ENCODE assay signal across 18 cellular contexts in genomic region chr7:148026713-148027112, GRCh38.
DNase-seq lines count a peak whose midpoint lies in the region; ATAC-seq and TF ChIP-seq lines count a peak whose summit lies in the region.
"Had no signal": no experiment of that assay in that cellular context is flagged by ENCODE, and none has a peak within 500 bp of the region (broad histone marks: within the 10 kb centered on the region; RNA-seq: fewer than 3 reads in every experiment).

No MANE protein-coding gene starts in this region.

- H3K4me1 ChIP-seq in KMS-11 (ENCODE audit: low read depth, poor library complexity, severe bottlenecking): peaks cover 42% of the 10 kb centered on the region
- H3K4me1 ChIP-seq in neural progenitor cell: peaks cover 14% of the 10 kb centered on the region
- H3K4me1 ChIP-seq in right lobe of liver: no peaks in the 10 kb centered on the region
- H3K4me1 ChIP-seq in esophagus muscularis mucosa: no peaks in the 10 kb centered on the region
- H3K4me1 ChIP-seq: BLaER1, Caco-2 had no signal

- no peaks in the 10 kb centered on the region for H4K20me1 ChIP-seq in KMS-11 (ENCODE audit: insufficient read depth)
- H4K20me1 ChIP-seq in neural progenitor cell (ENCODE audit: low read depth): no peaks in the 10 kb centered on the region
- H4K20me1 ChIP-seq: BLaER1 had no signal

- H3K27ac ChIP-seq in KMS-11 (peak overlapping the region; percentile 16; the same call in 1 of the 2 replicates), neural progenitor cell (no peak overlapping the region), right lobe of liver (no peak overlapping the region), esophagus muscularis mucosa (replicated peaks in 1 of 4) (no peak overlapping the region)
- H3K27ac ChIP-seq: 22Rv1, BLaER1, C4-2B had no signal

- H2AFZ ChIP-seq in KMS-11 (ENCODE audit: low read depth): peak overlapping the region; percentile 7; the same call in 1 of the 2 replicates
- peak overlapping the region; percentile 40 for H2AFZ ChIP-seq in neural progenitor cell (replicated peaks)

- H3K27ac Mint-ChIP-seq in neural progenitor cell: no peak overlapping the region
- H3K27ac Mint-ChIP-seq: B cell; CD8-positive, alpha-beta T cell; H9 had no signal

- TF ChIP-seq CTCF in GM12865 (IDR thresholded peaks at IDR 0.05; ENCODE audit: insufficient read depth, low read depth, low read length, missing control alignments) (no peak), KMS-11 (conservative IDR thresholded peaks at IDR 0.05; ENCODE audit: low read depth, low read length) (no peak), neural progenitor cell (IDR thresholded peaks at IDR 0.05) (no peak), right lobe of liver (IDR thresholded peaks at IDR 0.05) (no peak), esophagus muscularis mucosa (IDR thresholded peaks at IDR 0.05) (no peak)

- no peaks in the 10 kb centered on the region for H3K36me3 ChIP-seq in KMS-11 (ENCODE audit: insufficient read depth)
- H3K36me3 ChIP-seq in neural progenitor cell: no peaks in the 10 kb centered on the region
- H3K36me3 ChIP-seq in right lobe of liver: no peaks in the 10 kb centered on the region
- no peaks in the 10 kb centered on the region for H3K36me3 ChIP-seq in esophagus muscularis mucosa
- H3K36me3 ChIP-seq: BLaER1 had no signal

- ATAC-seq in GM19035 (IDR thresholded peaks at IDR 0.05; ENCODE audit: unreplicated experiment) (peak; percentile 62), right lobe of liver (no peak)
- ATAC-seq: CD8-positive, alpha-beta T cell; HCT116 had no signal

- H3K4me3 ChIP-seq in GM12865 (ENCODE audit: low read depth, low read length) (no peak overlapping the region), KMS-11 (IDR thresholded peaks at IDR 0.05; ENCODE audit: insufficient read depth, low read depth, low read length) (no peak overlapping the region), neural progenitor cell (no peak overlapping the region), right lobe of liver (no peak overlapping the region), esophagus muscularis mucosa (no peak overlapping the region)
- H3K4me3 ChIP-seq: BLaER1 had no signal

- H3K4me3 Mint-ChIP-seq in neural progenitor cell: no peak overlapping the region
- H3K4me3 Mint-ChIP-seq: B cell; CD4-positive, CD25-positive, alpha-beta regulatory T cell; CD8-positive, alpha-beta T cell; H9 had no signal

- no peaks in the 10 kb centered on the region for H3F3A ChIP-seq in neural progenitor cell (ENCODE audit: low read depth)

- no peaks in the 10 kb centered on the region for H3K36me3 Mint-ChIP-seq in neural progenitor cell
- H3K36me3 Mint-ChIP-seq: CD4-positive, CD25-positive, alpha-beta regulatory T cell; CD8-positive, alpha-beta T cell had no signal

- H3K4me2 ChIP-seq in KMS-11 (peak overlapping the region; percentile 55), neural progenitor cell (no peak overlapping the region)
- H3K4me2 ChIP-seq: BLaER1 had no signal

- no peaks in the 10 kb centered on the region for H3K9me3 Mint-ChIP-seq in neural progenitor cell
- H3K9me3 Mint-ChIP-seq: CD4-positive, CD25-positive, alpha-beta regulatory T cell had no signal

- DNase-seq in GM12865 (ENCODE audit: low read depth): peak; percentile 41
- DNase-seq in neural progenitor cell (ENCODE audit: low spot score): no peak
- DNase-seq in right lobe of liver: no peak
- DNase-seq in esophagus muscularis mucosa (ENCODE audit: extremely low spot score): no peak
- no peak for DNase-seq in NCI-H446 (lab: John Stamatoyannopoulos, UW)
- DNase-seq: Caco-2; CD4-positive, CD25-positive, alpha-beta regulatory T cell; CD8-positive, alpha-beta T cell; DMS153; DND-41; H9 had no signal

- no peaks in the 10 kb centered on the region for H3K79me2 ChIP-seq in KMS-11 (ENCODE audit: insufficient read depth, low read depth)
- no peaks in the 10 kb centered on the region for H3K79me2 ChIP-seq in neural progenitor cell (ENCODE audit: low read depth)

- peaks cover 9% of the 10 kb centered on the region for H3K27me3 Mint-ChIP-seq in neural progenitor cell (ENCODE audit: insufficient read depth, low read depth)
- H3K27me3 Mint-ChIP-seq: B cell; CD4-positive, CD25-positive, alpha-beta regulatory T cell had no signal

- peaks cover 4% of the 10 kb centered on the region for H3K4me1 Mint-ChIP-seq in neural progenitor cell
- H3K4me1 Mint-ChIP-seq: B cell; CD4-positive, CD25-positive, alpha-beta regulatory T cell had no signal

- 42% methylated on average over 5 of the region's 5 CpGs for WGBS in right lobe of liver (ENCODE audit: insufficient coverage, low coverage, low lambda C conversion rate, missing lambda C conversion rate)
- 79% methylated on average over 5 of the region's 5 CpGs for WGBS in esophagus muscularis mucosa

- H3K9me3 ChIP-seq in neural progenitor cell (ENCODE audit: low read depth) (no peaks in the 10 kb centered on the region), right lobe of liver (no peaks in the 10 kb centered on the region), esophagus muscularis mucosa (no peaks in the 10 kb centered on the region)
- H3K9me3 ChIP-seq: BLaER1, Caco-2 had no signal

- no peaks in the 10 kb centered on the region for H3K27me3 ChIP-seq in KMS-11 (ENCODE audit: insufficient read depth, low read depth)
- peaks cover 16% of the 10 kb centered on the region for H3K27me3 ChIP-seq in neural progenitor cell
- no peaks in the 10 kb centered on the region for H3K27me3 ChIP-seq in right lobe of liver
- H3K27me3 ChIP-seq in esophagus muscularis mucosa: no peaks in the 10 kb centered on the region
- H3K27me3 ChIP-seq: BLaER1 had no signal

- TF ChIP-seq EP300 in esophagus muscularis mucosa (IDR thresholded peaks at IDR 0.05): no peak

- H3K9ac ChIP-seq in KMS-11 (no peak overlapping the region), neural progenitor cell (no peak overlapping the region)
- H3K9ac ChIP-seq: BLaER1 had no signal

- intact Hi-C loops in right lobe of liver (cut with DNase I) (no loop called here), esophagus muscularis mucosa (cut with DNase I) (no loop called here)

- TF ChIP-seq POLR2A in right lobe of liver (IDR thresholded peaks at IDR 0.05): no peak
- TF ChIP-seq POLR2A in esophagus muscularis mucosa (IDR thresholded peaks at IDR 0.05; ENCODE audit: low read depth): no peak
